8 cellular contexts compared by ENCODE assay signal in the genomic region with DNA sequence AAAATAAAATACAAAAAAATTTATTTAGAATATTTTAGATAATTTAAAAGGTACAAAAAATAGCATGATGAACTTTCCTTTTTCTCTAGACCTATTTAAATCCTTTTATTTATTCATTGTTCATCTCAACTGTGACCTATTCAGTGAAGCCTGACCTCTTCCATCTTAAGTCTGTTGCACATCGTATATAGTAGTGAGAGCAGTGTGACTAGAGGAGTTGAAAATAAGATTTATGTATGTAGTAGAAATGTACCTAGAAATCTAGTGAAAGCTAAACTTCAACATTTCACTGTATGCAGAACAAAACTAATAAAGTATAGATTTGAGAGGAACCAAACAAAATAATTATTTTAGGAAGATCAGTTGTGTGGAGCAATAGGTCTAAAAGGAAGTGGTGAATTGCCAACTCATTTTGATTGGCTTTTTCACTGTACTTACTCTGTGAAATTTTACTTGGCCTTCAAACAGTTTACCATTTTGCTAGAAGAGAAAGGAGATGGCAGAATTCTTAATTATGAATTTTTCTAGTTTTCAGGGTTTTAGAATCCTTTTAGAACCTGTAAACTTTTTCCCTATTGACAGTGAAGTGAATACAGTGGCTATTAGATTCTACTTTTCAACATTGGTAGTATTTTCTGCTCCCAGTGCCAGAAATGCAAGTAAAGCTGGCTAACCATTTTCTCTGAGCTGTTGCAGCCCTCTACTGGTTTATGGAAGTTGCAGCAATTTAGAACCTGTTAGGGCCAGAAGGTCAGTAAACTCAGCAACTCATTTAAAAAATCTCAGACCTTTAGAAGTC. TPM values are rescaled to one million over a fixed set of nuclear protein-coding genes. Genes with fewer than 3 reads are reported as not detected.
DNase-seq lines count a peak whose midpoint lies in the region; ATAC-seq, FAIRE-seq and TF ChIP-seq lines count a peak whose summit lies in the region.

No MANE protein-coding gene starts in this region.

- H3K36me3 ChIP-seq in BLaER1 treated with 17β-estradiol and CSF1 and Interleukin-3, amounts not matched to agents 10 nM and 100 nM = peaks cover 0 to 3% (median 0%) of the 10 kb centered on the region in 11 experiments; a peak in 1 of 22 replicates
- H3K36me3 ChIP-seq in astrocyte (ENCODE audit: insufficient read depth, low read length) = no peaks in the 10 kb centered on the region

- H3K4me3 ChIP-seq in BLaER1 treated with 17β-estradiol and CSF1 and Interleukin-3, amounts not matched to agents 10 nM and 100 nM = peak overlapping the region in 4 of 10 experiments; percentile 4 to 41 (median 6); a peak in 5 of 20 replicates
- H3K4me3 ChIP-seq in astrocyte (ENCODE audit: insufficient read depth, low read depth, low read length) = no peak overlapping the region
- H3K4me3 ChIP-seq in right cardiac atrium (ENCODE audit: low read length) = no peak overlapping the region
- H3K4me3 ChIP-seq in skeletal muscle cell (ENCODE audit: low read depth, low read length) = no peak overlapping the region

- ATAC-seq in HG03439 (IDR thresholded peaks at IDR 0.05; ENCODE audit: unreplicated experiment) (peak; percentile 43), right cardiac atrium (peak; percentile 84 to 85), HG03469 (IDR thresholded peaks at IDR 0.05; ENCODE audit: unreplicated experiment) (no peak)

- H2AFZ ChIP-seq in astrocyte (ENCODE audit: low read depth, low read length) = no peak overlapping the region

- no peaks in the 10 kb centered on the region for H3K27me3 Mint-ChIP-seq in astrocyte (ENCODE audit: low read depth, unreplicated experiment)

- H3K36me3 Mint-ChIP-seq in astrocyte (ENCODE audit: low read depth, unreplicated experiment) = no peaks in the 10 kb centered on the region

- H3K9me3 ChIP-seq in BLaER1 treated with 17β-estradiol and CSF1 and Interleukin-3, amounts not matched to agents 10 nM and 100 nM (replicated peaks in 1 of 11) = no peaks in the 10 kb centered on the region
- H3K9me3 ChIP-seq in astrocyte (ENCODE audit: insufficient read depth, low read depth, low read length) = no peaks in the 10 kb centered on the region
- no peaks in the 10 kb centered on the region for H3K9me3 ChIP-seq in right cardiac atrium (ENCODE audit: control insufficient read depth, low read length)

- peak overlapping the region; percentile 43 for H3K27ac Mint-ChIP-seq in astrocyte (ENCODE audit: unreplicated experiment)

- 28% methylated on average over 1 of the region's 1 CpG for WGBS in right cardiac atrium

- intact Hi-C loops in right cardiac atrium (cut with DNase I) = loop anchor here (2.0 to 5.0 kb wide), 3 partner anchors 70 to 75 kb away; no protein-coding TSS in a partner anchor

- no peak overlapping the region for H3K4me3 Mint-ChIP-seq in astrocyte (ENCODE audit: unreplicated experiment)

- H3K79me2 ChIP-seq in astrocyte (ENCODE audit: insufficient read depth, low read length) = peaks cover 87% of the 10 kb centered on the region

- in situ Hi-C loops in GM13977 (cut with MboI; ENCODE audit: low pct_unique_long_range_greater_than_20kb, low sequenced_read_pairs, unreplicated experiment) = no loop called here

- TF ChIP-seq CTCF in GM13977 (IDR thresholded peaks at IDR 0.05; ENCODE audit: extremely low read depth, insufficient read depth, missing control alignments) = peak; percentile 84
- TF ChIP-seq CTCF in astrocyte (IDR thresholded peaks at IDR 0.05; ENCODE audit: insufficient read depth, low read depth, low read length) = peak; percentile 89

- no peaks in the 10 kb centered on the region for H3K27me3 ChIP-seq in BLaER1 treated with 17β-estradiol and CSF1 and Interleukin-3, amounts not matched to agents 10 nM and 100 nM
- H3K27me3 ChIP-seq in astrocyte (ENCODE audit: insufficient read depth, low read length) (no peaks in the 10 kb centered on the region), right cardiac atrium (ENCODE audit: control insufficient read depth, insufficient read depth) (no peaks in the 10 kb centered on the region)

- H3K4me1 ChIP-seq in BLaER1 treated with 17β-estradiol and CSF1 and Interleukin-3, amounts not matched to agents 10 nM and 100 nM = peaks cover 29 to 95% (median 47%) of the 10 kb centered on the region in 10 experiments
- no peaks in the 10 kb centered on the region for H3K4me1 ChIP-seq in astrocyte (ENCODE audit: insufficient read depth, low read length)
- H3K4me1 ChIP-seq in right cardiac atrium (ENCODE audit: control insufficient read depth, insufficient read depth, low read length) = peaks cover 2% of the 10 kb centered on the region

- H3K4me2 ChIP-seq in BLaER1 treated with 17β-estradiol and CSF1 and Interleukin-3, amounts not matched to agents 10 nM and 100 nM = peak overlapping the region; percentile 30 to 85 (median 69)
- peak overlapping the region; percentile 0 for H3K4me2 ChIP-seq in astrocyte (ENCODE audit: low read length)

- H3K4me1 Mint-ChIP-seq in astrocyte (ENCODE audit: low read depth, unreplicated experiment) = peaks cover 11% of the 10 kb centered on the region

- peaks cover 0 to 100% (median 24%) of the 10 kb centered on the region in 11 experiments; a peak in 11 of 22 replicates for H4K20me1 ChIP-seq in BLaER1 treated with 17β-estradiol and CSF1 and Interleukin-3, amounts not matched to agents 10 nM and 100 nM
- peaks cover 60% of the 10 kb centered on the region for H4K20me1 ChIP-seq in astrocyte (ENCODE audit: insufficient read depth, low read length)

- H3K9me3 Mint-ChIP-seq in astrocyte (ENCODE audit: unreplicated experiment) = no peaks in the 10 kb centered on the region

- DNase-seq in GM13977 (ENCODE audit: low spot score) = peak; percentile 33
- DNase-seq in NOMO-1 (lab: John Stamatoyannopoulos, UW; ENCODE audit: unreplicated experiment in 2 of 2) = peak; percentile 80 to 92
- DNase-seq in astrocyte (ENCODE audit: low read depth) = peak; percentile 54
- no peak for DNase-seq in right cardiac atrium
- peak; percentile 39 for DNase-seq in skeletal muscle cell (ENCODE audit: low read depth)

- peak; percentile 94 for FAIRE-seq in astrocyte (lab: Jason Lieb, UNC)

- H3K9ac ChIP-seq in BLaER1 treated with 17β-estradiol and CSF1 and Interleukin-3, amounts not matched to agents 10 nM and 100 nM = peak overlapping the region; percentile 33 to 74 (median 57); a peak in 18 of 22 replicates
- H3K9ac ChIP-seq in astrocyte (ENCODE audit: low read length) = peak overlapping the region; percentile 13

- H3K27ac ChIP-seq in BLaER1 treated with 17β-estradiol and CSF1 and Interleukin-3, amounts not matched to agents 10 nM and 100 nM = peak overlapping the region; percentile 40 to 87 (median 77); a peak in 21 of 22 replicates
- H3K27ac ChIP-seq in astrocyte (ENCODE audit: low read depth, low read length) (no peak overlapping the region), right cardiac atrium (ENCODE audit: low read length) (no peak overlapping the region)

RNA-seq across cellular contexts. Expression of a gene that starts 11.1 kb away (rescaled TPM):
- total RNA-seq in astrocyte (24.4 and 28.1 TPM in 2 replicates), right cardiac atrium (10 to 100 TPM; 47.3 to 59.6 (median 51.3) TPM)
- 7.3 TPM for polyA plus RNA-seq in right cardiac atrium

RNA-seq across cellular contexts. Expression of a gene that starts 45.1 kb away (rescaled TPM):
- 120 and 128 TPM in 2 replicates for total RNA-seq in astrocyte
- 100 to 1,000 TPM; 283 to 340 (median 304) TPM for total RNA-seq in right cardiac atrium
- polyA plus RNA-seq in right cardiac atrium = 767 TPM

Comparison
In these comparisons a context has a peak if more than half of its experiments do, and no peak if none do; other contexts are left out.
1. H3K27ac ChIP-seq: peak in BLaER1 treated with 17β-estradiol and CSF1 and Interleukin-3, amounts not matched to agents 10 nM and 100 nM (11 of 11); none in astrocyte (single experiment) and right cardiac atrium (single experiment).
2. DNase-seq: peak in GM13977 (single experiment), NOMO-1 (2 of 2), astrocyte (single experiment) and skeletal muscle cell (single experiment); none in right cardiac atrium (0 of 3).